9 cellular contexts compared by ENCODE assay signal in the genomic region with DNA sequence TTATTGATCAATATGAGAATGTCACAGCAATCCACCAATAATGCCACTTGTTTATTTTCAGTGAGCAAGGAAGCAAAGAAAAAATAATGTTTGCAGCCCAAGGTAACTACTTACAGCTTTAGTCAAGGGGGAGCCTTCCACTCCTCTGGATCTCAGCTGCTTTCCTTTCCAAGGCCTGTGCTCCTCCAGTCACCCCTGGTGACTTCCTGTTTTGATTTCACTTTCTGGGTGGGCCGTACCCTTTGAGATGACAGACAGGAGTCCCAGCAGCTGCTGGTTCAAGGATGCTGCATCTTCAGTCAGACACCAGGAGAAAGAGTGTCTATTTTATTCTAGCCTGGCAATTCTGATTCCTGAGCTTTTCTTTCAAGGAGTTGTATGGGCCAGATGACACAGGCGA. TPM values are rescaled to one million over a fixed set of nuclear protein-coding genes. Genes with fewer than 3 reads are reported as not detected.
A peak's percentile ranks its signal among the peaks of the same experiment; 100 is the strongest.
DNase-seq lines count a peak whose midpoint lies in the region; ATAC-seq, FAIRE-seq and TF ChIP-seq lines count a peak whose summit lies in the region.
"Had no signal": no experiment of that assay in that cellular context is flagged by ENCODE, and none has a peak within 500 bp of the region (broad histone marks: within the 10 kb centered on the region; RNA-seq: fewer than 3 reads in every experiment).

No MANE protein-coding gene starts in this region.

- H3K9me3 Mint-ChIP-seq in T-helper 1 cell treated with Interleukin-12 subunit alpha and Interleukin-12 subunit beta and Interleukin-4 antibody, amounts not matched to agents 30 μg/mL and 1 μg/mL, for 36 hours = no peaks in the 10 kb centered on the region

- peak overlapping the region; percentile 55 for H3K27ac Mint-ChIP-seq in T-helper 1 cell treated with Interleukin-12 subunit alpha and Interleukin-12 subunit beta and Interleukin-4 antibody, amounts not matched to agents 30 μg/mL and 1 μg/mL, for 36 hours

- peaks cover 16% of the 10 kb centered on the region for H3K4me1 Mint-ChIP-seq in T-helper 1 cell treated with Interleukin-12 subunit alpha and Interleukin-12 subunit beta and Interleukin-4 antibody, amounts not matched to agents 30 μg/mL and 1 μg/mL, for 36 hours (ENCODE audit: low read depth)

- no peak for FAIRE-seq in H54 (lab: Jason Lieb, UNC)

- no peaks in the 10 kb centered on the region for H3K27me3 Mint-ChIP-seq in T-helper 1 cell treated with Interleukin-12 subunit alpha and Interleukin-12 subunit beta and Interleukin-4 antibody, amounts not matched to agents 30 μg/mL and 1 μg/mL, for 36 hours (ENCODE audit: low read depth)

- TF ChIP-seq POLR2A in GM19193 (IDR thresholded peaks at IDR 0.05; ENCODE audit: extremely low read depth, insufficient read depth, insufficient read length) = peak; percentile 35
- TF ChIP-seq POLR2A in H54 (IDR thresholded peaks at IDR 0.05; ENCODE audit: low read depth, low read length) = no peak

- peak overlapping the region; percentile 58 for H3K4me3 Mint-ChIP-seq in T-helper 1 cell treated with Interleukin-12 subunit alpha and Interleukin-12 subunit beta and Interleukin-4 antibody, amounts not matched to agents 30 μg/mL and 1 μg/mL, for 36 hours

- peak; percentile 18 for DNase-seq in effector CD8-positive, alpha-beta T cell (lab: John Stamatoyannopoulos, UW)
- peak; percentile 6 to 9 for DNase-seq in stimulated activated CD8-positive, alpha-beta memory T cell treated with anti-CD3 and anti-CD28 coated beads, Interleukin-2, amount 100 ng/mL, for 48 hours (ENCODE audit: low read depth in 2 of 2)
- DNase-seq in H54 (ENCODE audit: insufficient read length, low spot score) (no peak), left lobe of liver (ENCODE audit: low spot score) (no peak), islet precursor cell (no peak)

- peak; percentile 95 for ATAC-seq in HG03095 (IDR thresholded peaks at IDR 0.05; ENCODE audit: unreplicated experiment)
- ATAC-seq in left lobe of liver = no peak

- no peaks in the 10 kb centered on the region for H3K36me3 Mint-ChIP-seq in T-helper 1 cell treated with Interleukin-12 subunit alpha and Interleukin-12 subunit beta and Interleukin-4 antibody, amounts not matched to agents 30 μg/mL and 1 μg/mL, for 36 hours (ENCODE audit: low read depth)

RNA-seq across cellular contexts. Expression of gene VNN2, which starts 5.6 kb away (rescaled TPM):
- 0.78 TPM for total RNA-seq in left lobe of liver

RNA-seq across cellular contexts. Expression of gene SLC18B1, which starts 35.2 kb away (rescaled TPM):
- total RNA-seq in left lobe of liver = 4.5 TPM

RNA-seq across cellular contexts. Expression of gene VNN1, which starts 49.4 kb away (rescaled TPM):
- 74.8 TPM for total RNA-seq in left lobe of liver
- total RNA-seq: SJSA1 had no signal

RNA-seq across cellular contexts. Expression of gene RPS12, which starts 51.1 kb away (rescaled TPM):
- total RNA-seq in left lobe of liver = 384 TPM

Comparison
In these comparisons a context has a peak if more than half of its experiments do, and no peak if none do; other contexts are left out.
1. DNase-seq: peak in effector CD8-positive, alpha-beta T cell (single experiment) and stimulated activated CD8-positive, alpha-beta memory T cell treated with anti-CD3 and anti-CD28 coated beads, Interleukin-2, amount 100 ng/mL, for 48 hours (2 of 2); none in H54 (single experiment), left lobe of liver (single experiment) and islet precursor cell (single experiment).